ENCODE assay signal across 8 cellular contexts in genomic region chr4:42371306-42372063, GRCh38. TPM values are rescaled to one million over a fixed set of nuclear protein-coding genes. Genes with fewer than 3 reads are reported as not detected.
DNase-seq lines count a peak whose midpoint lies in the region; ATAC-seq and TF ChIP-seq lines count a peak whose summit lies in the region.

No MANE protein-coding gene starts in this region.

- TF ChIP-seq CTCF in PC-9 (conservative IDR thresholded peaks at IDR 0.05) (peak; percentile 56), osteocyte (IDR thresholded peaks at IDR 0.05) (peak; percentile 81), suprapubic skin (IDR thresholded peaks at IDR 0.05) (peak in 1 of 2 donors; percentile 24)

- H3K9me2 ChIP-seq in PC-9 (ENCODE audit: insufficient read depth) = no peaks in the 10 kb centered on the region

- H3F3A ChIP-seq in PC-9 (ENCODE audit: insufficient read depth, low read depth) = no peaks in the 10 kb centered on the region

- peaks cover 4% of the 10 kb centered on the region for H3K9me3 Mint-ChIP-seq in osteocyte (ENCODE audit: unreplicated experiment)

- no peaks in the 10 kb centered on the region for H3K36me3 Mint-ChIP-seq in osteocyte (ENCODE audit: unreplicated experiment)

- ATAC-seq in HG02852 (IDR thresholded peaks at IDR 0.05; ENCODE audit: unreplicated experiment) = peak; percentile 56

- POLR2A ChIA-PET in PC-9 (lab: Charles Lee; ENCODE audit: unreplicated experiment) = interaction anchor here (0.7 kb wide), 1 partner anchor 424 kb away, joined by 6 read pairs; no protein-coding TSS in a partner anchor

- H4K20me1 ChIP-seq in PC-9 (ENCODE audit: insufficient read depth) = no peaks in the 10 kb centered on the region

- no peak overlapping the region for H3K27ac Mint-ChIP-seq in osteocyte (ENCODE audit: unreplicated experiment)

- no peak overlapping the region for H2AFZ ChIP-seq in PC-9

- H3K4me1 ChIP-seq in PC-9 (replicated peaks; ENCODE audit: insufficient read depth) (no peaks in the 10 kb centered on the region), suprapubic skin (no peaks in the 10 kb centered on the region)

- H3K4me3 ChIP-seq in PC-9 (no peak overlapping the region), suprapubic skin (no peak overlapping the region)

- BruUV-seq in PC-9 (replicated peaks; lab: Mats Ljungman, UMichigan) = no TSS peak

- TF ChIP-seq EP300 in suprapubic skin (IDR thresholded peaks at IDR 0.05) = no peak

- H3K4me2 ChIP-seq in PC-9 = no peak overlapping the region

- WGBS in suprapubic skin = 23% methylated on average over 2 of the region's 2 CpGs

- peak; percentile 13 for DNase-seq in NCI-H748 (lab: John Stamatoyannopoulos, UW; ENCODE audit: unreplicated experiment)
- no peak for DNase-seq in NCI-H748 treated with DMSO at 0.1 percent for 48 hours (lab: John Stamatoyannopoulos, UW)
- no peak for DNase-seq in PC-9
- peak; percentile 33 to 40 for DNase-seq in erythroblast (lab: John Stamatoyannopoulos, UW)
- DNase-seq in osteocyte (ENCODE audit: extremely low spot score, unreplicated experiment) = no peak
- DNase-seq in suprapubic skin (ENCODE audit: low spot score in 2 of 2) = no peak
- no peak for DNase-seq in NCI-H69 (lab: John Stamatoyannopoulos, UW)

- H3K4me1 Mint-ChIP-seq in osteocyte (ENCODE audit: unreplicated experiment) = peaks cover 5% of the 10 kb centered on the region

- H3K27ac ChIP-seq in PC-9 (no peak overlapping the region), suprapubic skin (no peak overlapping the region)

- H3K27me3 Mint-ChIP-seq in osteocyte (ENCODE audit: unreplicated experiment) = peaks cover 8% of the 10 kb centered on the region

- H3K36me3 ChIP-seq in PC-9 (ENCODE audit: low read depth) (no peaks in the 10 kb centered on the region), suprapubic skin (no peaks in the 10 kb centered on the region)

- H3K79me2 ChIP-seq in PC-9 (ENCODE audit: low read depth) = no peaks in the 10 kb centered on the region

- H3K9me3 ChIP-seq in PC-9 (ENCODE audit: insufficient read depth, low read depth) = no peaks in the 10 kb centered on the region
- H3K9me3 ChIP-seq in suprapubic skin = no peaks in the 10 kb centered on the region

- CTCF ChIA-PET in PC-9 (lab: Charles Lee) = interaction anchor here (0.8 kb wide), 1 partner anchor 148 kb away, joined by 3 read pairs; no protein-coding TSS in a partner anchor

- H3K27me3 ChIP-seq in PC-9 (ENCODE audit: insufficient read depth, low read depth) (peaks cover 7% of the 10 kb centered on the region; the same call in 1 of the 2 replicates), suprapubic skin (peaks cover 3% of the 10 kb centered on the region)

- intact Hi-C loops in PC-9 (cut with micrococcal nuclease; ENCODE audit: unreplicated experiment) = loop anchor here (2.0 kb wide), 1 partner anchor 149 kb away; no protein-coding TSS in a partner anchor

- no peak overlapping the region for H3K4me3 Mint-ChIP-seq in osteocyte (ENCODE audit: unreplicated experiment)

- no peak for TF ChIP-seq POLR2A in erythroblast (IDR thresholded peaks at IDR 0.05; ENCODE audit: low read length)
- TF ChIP-seq POLR2A in suprapubic skin (IDR thresholded peaks at IDR 0.05) = no peak

RNA-seq across cellular contexts. Expression of gene SHISA3, which starts 25.8 kb away (rescaled TPM):
- total RNA-seq in PC-9 (2021) (not detected in 2 replicates), osteocyte (3.9 and 4.9 TPM in 2 replicates), suprapubic skin (under 1 TPM in 1 of 4 donors, not detected in 3; 0.72 TPM)

Comparison
In these comparisons a context has a peak if more than half of its experiments do, and no peak if none do; other contexts are left out.
1. DNase-seq: peak in NCI-H748 (single experiment) and erythroblast (2 of 2); none in NCI-H748 treated with DMSO at 0.1 percent for 48 hours (single experiment), PC-9 (0 of 2), osteocyte (single experiment), suprapubic skin (0 of 2) and NCI-H69 (single experiment).